In genomic region chr10:101014230-101014884, GRCh38 we compare ENCODE assay signal across 8 cellular contexts. TPM values are rescaled to one million over a fixed set of nuclear protein-coding genes. Genes with fewer than 3 reads are reported as not detected.
A peak's percentile ranks its signal among the peaks of the same experiment; 100 is the strongest.
DNase-seq lines count a peak whose midpoint lies in the region; ATAC-seq, FAIRE-seq and TF ChIP-seq lines count a peak whose summit lies in the region.

No MANE protein-coding gene starts in this region.

- peaks cover 35% of the 10 kb centered on the region for H3K27me3 Mint-ChIP-seq in CD4-positive, CD25-positive, alpha-beta regulatory T cell

- H2AFZ ChIP-seq in HCT116 (ENCODE audit: low read depth, low read length, poor library complexity, severe bottlenecking): no peak overlapping the region
- H2AFZ ChIP-seq in parathyroid adenoma: no peak overlapping the region

- DNase-seq in CD4-positive, CD25-positive, alpha-beta regulatory T cell: peak; percentile 61 to 72 (median 62)
- no peak for DNase-seq in HCT116 (ENCODE audit: low read depth, low spot score)
- peak; percentile 55 for DNase-seq in RCC 7860 (ENCODE audit: low spot score)
- peak; percentile 76 for DNase-seq in activated gamma-delta T cell treated with Interleukin-2 at 50 U/mL for 16 hours
- peak; percentile 82 to 95 for DNase-seq in upper lobe of left lung

- H3K4me1 Mint-ChIP-seq in CD4-positive, CD25-positive, alpha-beta regulatory T cell: peaks cover 4 to 20% (median 12%) of the 10 kb centered on the region in 4 donors

- H3K79me2 ChIP-seq in HCT116 (ENCODE audit: insufficient read depth, low read length) (no peaks in the 10 kb centered on the region), parathyroid adenoma (no peaks in the 10 kb centered on the region)

- no peak overlapping the region for H3K4me3 Mint-ChIP-seq in CD4-positive, CD25-positive, alpha-beta regulatory T cell

- peaks cover 0 to 1% (median 0%) of the 10 kb centered on the region in 7 donors for H3K9me3 Mint-ChIP-seq in CD4-positive, CD25-positive, alpha-beta regulatory T cell

- no peaks in the 10 kb centered on the region for H3K9me2 ChIP-seq in HCT116 (ENCODE audit: insufficient read depth)

- peak in 1 of 2 donors; percentile 55 for ATAC-seq in CD4-positive, CD25-positive, alpha-beta regulatory T cell (ENCODE audit: low read depth in 2 of 2)
- ATAC-seq in HCT116 (peak; percentile 39), gastroesophageal sphincter (peak; percentile 64), upper lobe of left lung (ENCODE audit: low FRiP score in 2 of 2) (peak; percentile 82 to 85), GM19324 (IDR thresholded peaks at IDR 0.05; ENCODE audit: low FRiP score, unreplicated experiment) (no peak)

- TF ChIP-seq EP300 in gastroesophageal sphincter (IDR thresholded peaks at IDR 0.05): no peak
- TF ChIP-seq EP300 in upper lobe of left lung (IDR thresholded peaks at IDR 0.05): no peak

- peaks cover 9% of the 10 kb centered on the region for H3K4me1 ChIP-seq in CD4-positive, CD25-positive, alpha-beta regulatory T cell (ENCODE audit: control insufficient read depth, insufficient read depth, low read length, poor library complexity, severe bottlenecking)
- H3K4me1 ChIP-seq in HCT116 (ENCODE audit: control insufficient read depth in 1 of 2, insufficient read depth in 2 of 2, low read length in 2 of 2) (peaks cover 25 to 66% of the 10 kb centered on the region in 2 experiments), gastroesophageal sphincter (peaks cover 0 to 52% (median 13%) of the 10 kb centered on the region in 3 donors), parathyroid adenoma (peaks cover 13% of the 10 kb centered on the region), upper lobe of left lung (peaks cover 18 to 33% (median 28%) of the 10 kb centered on the region in 4 donors)

- no TSS peak for BruUV-seq in HCT116 (replicated peaks; lab: Mats Ljungman, UMichigan)

- H3K27me3 ChIP-seq in CD4-positive, CD25-positive, alpha-beta regulatory T cell (ENCODE audit: control insufficient read depth, insufficient read depth, low read length): peaks cover 13% of the 10 kb centered on the region
- no peaks in the 10 kb centered on the region for H3K27me3 ChIP-seq in HCT116 (ENCODE audit: insufficient read depth, low read length)
- H3K27me3 ChIP-seq in gastroesophageal sphincter: peaks cover 35% of the 10 kb centered on the region
- no peaks in the 10 kb centered on the region for H3K27me3 ChIP-seq in parathyroid adenoma (ENCODE audit: control insufficient read depth, insufficient read depth, low read length)
- H3K27me3 ChIP-seq in upper lobe of left lung: peaks cover 0 to 5% (median 2%) of the 10 kb centered on the region in 4 donors

- TF ChIP-seq CTCF in HCT116 (IDR thresholded peaks at IDR 0.05 in 2 of 3, conservative IDR thresholded peaks at IDR 0.05 in 1 of 3; ENCODE audit: borderline replicate concordance in 1 of 3, insufficient read depth in 1 of 3, low read depth in 2 of 3, low read length in 2 of 3): peak in 2 of 3 experiments; percentile 99; a peak in 4 of 6 replicates
- TF ChIP-seq CTCF in gastroesophageal sphincter (IDR thresholded peaks at IDR 0.05): peak in 3 of 4 experiments; percentile 94 to 96 (median 94)
- peak; percentile 93 for TF ChIP-seq CTCF in parathyroid adenoma (IDR thresholded peaks at IDR 0.05)
- peak; percentile 87 to 96 (median 92) for TF ChIP-seq CTCF in upper lobe of left lung (IDR thresholded peaks at IDR 0.05)

- H3K27ac Mint-ChIP-seq in CD4-positive, CD25-positive, alpha-beta regulatory T cell: peak overlapping the region in 2 of 3 donors; percentile 32 to 77

- intact Hi-C loops in HCT116 (cut with micrococcal nuclease): loop anchor here (5.0 to 10.0 kb wide), 4 partner anchors 137 to 670 kb away; partner anchors contain the start of genes PAX2 and SCD

- H3K4me3 ChIP-seq in CD4-positive, CD25-positive, alpha-beta regulatory T cell (ENCODE audit: low read depth, low read length): no peak overlapping the region
- no peak overlapping the region for H3K4me3 ChIP-seq in HCT116 (replicated peaks in 1 of 2; ENCODE audit: low read depth in 1 of 2, low read length in 2 of 2)
- no peak overlapping the region for H3K4me3 ChIP-seq in gastroesophageal sphincter
- no peak overlapping the region for H3K4me3 ChIP-seq in parathyroid adenoma (ENCODE audit: low read depth, low read length)
- H3K4me3 ChIP-seq in upper lobe of left lung: no peak overlapping the region

- no peak for FAIRE-seq in RCC 7860 (lab: Jason Lieb, UNC)

- peak overlapping the region; percentile 37 for H3K4me2 ChIP-seq in HCT116 (ENCODE audit: low read length)
- H3K4me2 ChIP-seq in parathyroid adenoma (ENCODE audit: low read length): no peak overlapping the region

- no peak overlapping the region for H3K27ac ChIP-seq in CD4-positive, CD25-positive, alpha-beta regulatory T cell (ENCODE audit: insufficient read depth, low read length, poor library complexity, severe bottlenecking)
- H3K27ac ChIP-seq in HCT116 (ENCODE audit: low read depth, low read length) (no peak overlapping the region), gastroesophageal sphincter (no peak overlapping the region), parathyroid adenoma (no peak overlapping the region), upper lobe of left lung (no peak overlapping the region)

- RAD21 ChIA-PET in HCT116 (lab: Charles Lee; ENCODE audit: low non-redundant PET in 1 of 2, low total read pairs in 2 of 2, uncharacterized antibody in 2 of 2, unreplicated experiment in 2 of 2): interaction anchor here (0.6 to 1.5 kb wide), 11 partner anchors 15 to 136 kb away, joined by 3 to 10 read pairs (median 4); partner anchors contain the start of genes LZTS2 (in 1 of the 2), PDZD7 (in 1 of the 2) and SFXN3 (in 1 of the 2)

- WGBS in gastroesophageal sphincter (ENCODE audit: low coverage in 1 of 2), 2 donors: 25% methylated on average over 4 of the region's 11 CpGs; no CpG with 5 or more reads in 1 of the 2 donors
- 11 to 18% methylated on average over 10 to 11 of the region's 11 CpGs for whole genome bisulfite sequencing in upper lobe of left lung, 2 donors

- H3K36me3 Mint-ChIP-seq in CD4-positive, CD25-positive, alpha-beta regulatory T cell: no peaks in the 10 kb centered on the region

- H3K36me3 ChIP-seq in CD4-positive, CD25-positive, alpha-beta regulatory T cell (ENCODE audit: control insufficient read depth, insufficient read depth, low read length): no peaks in the 10 kb centered on the region
- H3K36me3 ChIP-seq in HCT116 (ENCODE audit: control insufficient read depth in 1 of 2, insufficient read depth in 2 of 2, low read length in 2 of 2) (no peaks in the 10 kb centered on the region), gastroesophageal sphincter (no peaks in the 10 kb centered on the region), parathyroid adenoma (ENCODE audit: control insufficient read depth, insufficient read depth, low read length) (no peaks in the 10 kb centered on the region), upper lobe of left lung (no peaks in the 10 kb centered on the region)

- POLR2A ChIA-PET in HCT116 (lab: Charles Lee): interaction anchor here (1.0 to 1.5 kb wide), 4 partner anchors 16 to 27 kb away, joined by 3 to 9 read pairs (median 5); partner anchors contain the start of genes MRPL43, PDZD7, SFXN3 and TWNK

- H3K9ac ChIP-seq in HCT116 (ENCODE audit: low read length) (no peak overlapping the region), parathyroid adenoma (no peak overlapping the region)

- CTCF ChIA-PET in HCT116 (lab: Charles Lee): interaction anchor here (0.7 to 5.0 kb wide), 23 partner anchors 9 to 453 kb away, joined by 3 to 98 read pairs (median 7); partner anchors contain the start of genes LZTS2, PDZD7, SEMA4G and SFXN3

- no peak for TF ChIP-seq POLR2A in HCT116 (IDR thresholded peaks at IDR 0.05; ENCODE audit: borderline replicate concordance, extremely low read depth, insufficient read depth, insufficient read length)
- no peak for TF ChIP-seq POLR2A in gastroesophageal sphincter (IDR thresholded peaks at IDR 0.05)
- TF ChIP-seq POLR2A in upper lobe of left lung (IDR thresholded peaks at IDR 0.05): no peak

- no peaks in the 10 kb centered on the region for H3K9me3 ChIP-seq in CD4-positive, CD25-positive, alpha-beta regulatory T cell (ENCODE audit: control insufficient read depth in 2 of 2, low read length in 2 of 2)
- H3K9me3 ChIP-seq in HCT116 (ENCODE audit: control insufficient read depth in 1 of 2, insufficient read depth in 1 of 2, low read depth in 1 of 2, low read length in 2 of 2) (no peaks in the 10 kb centered on the region), gastroesophageal sphincter (no peaks in the 10 kb centered on the region), parathyroid adenoma (ENCODE audit: control insufficient read depth, low read length) (no peaks in the 10 kb centered on the region), upper lobe of left lung (no peaks in the 10 kb centered on the region)

- TF ChIP-seq RAD21 in HCT116 (IDR thresholded peaks at IDR 0.05; ENCODE audit: low read depth): no peak

- H4K20me1 ChIP-seq in HCT116 (ENCODE audit: insufficient read depth): no peaks in the 10 kb centered on the region

RNA-seq across cellular contexts. Expression of gene LZTS2, which starts 14.7 kb away (rescaled TPM):
- total RNA-seq in CD4-positive, CD25-positive, alpha-beta regulatory T cell: 19.3 TPM
- 10 to 100 TPM; 11.0 to 16.4 (median 12.3) TPM for polyA plus RNA-seq in CD4-positive, CD25-positive, alpha-beta regulatory T cell
- 93.0 TPM for total RNA-seq in HCT116 (2021; ENCODE audit: unreplicated experiment)
- polyA plus RNA-seq in HCT116 (2012): 75.6 and 78.8 TPM in 2 replicates
- total RNA-seq in gastroesophageal sphincter: 100 to 1,000 TPM; 134 to 181 (median 141) TPM
- total RNA-seq in upper lobe of left lung: 100 to 1,000 TPM in 2 of 6 donors, 10 to 100 TPM in 4; 42.5 to 105 (median 60.1) TPM

RNA-seq across cellular contexts. Expression of gene PDZD7, which starts 16.6 kb away (rescaled TPM):
- 3.5 TPM for total RNA-seq in CD4-positive, CD25-positive, alpha-beta regulatory T cell
- 1 to 10 TPM in 1 of 4 donors, under 1 TPM in 3; 0.59 to 1.1 (median 0.70) TPM for polyA plus RNA-seq in CD4-positive, CD25-positive, alpha-beta regulatory T cell
- total RNA-seq in HCT116 (2021; ENCODE audit: unreplicated experiment): 6.1 TPM
- 4.8 and 6.1 TPM in 2 replicates for polyA plus RNA-seq in HCT116 (2012)
- total RNA-seq in gastroesophageal sphincter: under 1 TPM in 3 of 4 donors, not detected in 1; 0.31 to 0.54 (median 0.39) TPM
- total RNA-seq in upper lobe of left lung: 1 to 10 TPM in 5 of 6 donors, under 1 TPM in 1; 0.39 to 2.4 (median 1.7) TPM

RNA-seq across cellular contexts. Expression of gene SFXN3, which starts 16.7 kb away (rescaled TPM):
- 70.4 TPM for total RNA-seq in CD4-positive, CD25-positive, alpha-beta regulatory T cell
- 10 to 100 TPM; 17.7 to 21.1 (median 20.2) TPM for polyA plus RNA-seq in CD4-positive, CD25-positive, alpha-beta regulatory T cell
- total RNA-seq in HCT116 (2021; ENCODE audit: unreplicated experiment) (52.5 TPM), gastroesophageal sphincter (10 to 100 TPM; 47.5 to 84.2 (median 66.0) TPM), upper lobe of left lung (100 to 1,000 TPM in 3 of 6 donors, 10 to 100 TPM in 3; 59.6 to 360 (median 100) TPM)
- polyA plus RNA-seq in HCT116 (2012): 54.6 and 59.3 TPM in 2 replicates

RNA-seq across cellular contexts. Expression of gene TWNK, which starts 27.0 kb away (rescaled TPM):
- total RNA-seq in CD4-positive, CD25-positive, alpha-beta regulatory T cell: 3.4 TPM
- polyA plus RNA-seq in CD4-positive, CD25-positive, alpha-beta regulatory T cell: 10 to 100 TPM in 1 of 4 donors, 1 to 10 TPM in 3; 3.8 to 12.8 (median 6.7) TPM
- total RNA-seq in HCT116 (2021; ENCODE audit: unreplicated experiment) (42.1 TPM), gastroesophageal sphincter (10 to 100 TPM in 1 of 4 donors, 1 to 10 TPM in 3; 8.3 to 10.8 (median 8.9) TPM), upper lobe of left lung (1 to 10 TPM; 2.6 to 9.1 (median 5.8) TPM)
- polyA plus RNA-seq in HCT116 (2012): 39.7 and 42.4 TPM in 2 replicates

RNA-seq across cellular contexts. Expression of gene MRPL43, which starts 27.1 kb away (rescaled TPM):
- 40.2 TPM for total RNA-seq in CD4-positive, CD25-positive, alpha-beta regulatory T cell
- 100 to 1,000 TPM; 135 to 148 (median 137) TPM for polyA plus RNA-seq in CD4-positive, CD25-positive, alpha-beta regulatory T cell
- 136 TPM for total RNA-seq in HCT116 (2021; ENCODE audit: unreplicated experiment)
- polyA plus RNA-seq in HCT116 (2012): 153 and 159 TPM in 2 replicates
- total RNA-seq in gastroesophageal sphincter: 10 to 100 TPM; 58.0 to 93.8 (median 80.7) TPM
- total RNA-seq in upper lobe of left lung: 10 to 100 TPM; 40.2 to 72.1 (median 63.5) TPM
